8 cellular contexts compared by ENCODE assay signal in the genomic region with DNA sequence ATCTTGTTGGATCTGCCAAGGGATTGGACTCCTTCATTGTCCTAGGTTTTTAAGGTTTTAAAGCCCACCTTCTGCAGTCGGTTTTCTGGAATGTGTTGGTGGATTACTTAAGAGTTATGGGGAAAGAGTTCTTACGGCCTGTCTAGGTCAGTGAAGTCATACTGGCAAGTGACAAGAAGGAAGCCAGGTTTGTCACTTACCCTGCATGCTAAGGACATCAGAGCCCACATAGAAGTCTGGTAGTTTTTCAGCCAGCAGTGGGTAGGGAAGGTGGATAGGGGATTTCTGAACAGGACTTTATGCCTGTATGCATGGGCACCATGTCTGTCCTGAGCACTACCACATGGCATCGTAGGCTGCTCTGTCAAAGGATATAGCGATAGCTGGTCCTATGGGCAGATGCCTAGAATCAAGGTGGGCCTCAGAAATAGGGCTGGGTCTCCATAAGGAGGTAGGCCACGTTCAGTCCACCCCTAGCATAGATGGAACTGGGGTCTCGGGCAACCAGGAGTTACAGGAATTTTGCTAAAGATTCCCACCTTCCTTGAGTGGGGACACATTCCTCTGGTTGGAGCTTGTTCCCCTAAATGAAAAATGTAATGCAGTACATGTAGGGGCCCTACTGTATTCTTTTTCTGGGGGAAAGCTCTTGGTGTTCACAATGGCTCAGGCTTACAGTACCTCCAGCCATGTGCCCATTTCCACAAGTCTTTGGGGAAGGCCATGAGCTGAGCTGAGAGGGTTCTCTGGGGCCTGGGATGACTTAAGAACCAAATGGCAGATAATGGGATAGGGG. TPM values are rescaled to one million over a fixed set of nuclear protein-coding genes. Genes with fewer than 3 reads are reported as not detected.
DNase-seq lines count a peak whose midpoint lies in the region; ATAC-seq and TF ChIP-seq lines count a peak whose summit lies in the region.

No MANE protein-coding gene starts in this region.

- H3K4me3 ChIP-seq in IMR-90 (ENCODE audit: insufficient read depth, low read depth, low read length) (no peak overlapping the region), mesendoderm (ENCODE audit: low read length) (no peak overlapping the region), thyroid gland (replicated peaks in 1 of 3) (no peak overlapping the region)

- in situ Hi-C loops in IMR-90 (cut with MboI; ENCODE audit: low sequenced_read_pairs), result no loop called here

- H3K4me1 ChIP-seq in IMR-90 (ENCODE audit: control insufficient read depth, insufficient read depth, low read length) (peaks cover 17% of the 10 kb centered on the region), mesendoderm (ENCODE audit: control insufficient read depth, low read depth, low read length) (peaks cover 7% of the 10 kb centered on the region), thyroid gland (peaks cover 48 to 51% of the 10 kb centered on the region in 2 donors)

- no peaks in the 10 kb centered on the region for H3K27me3 Mint-ChIP-seq in Calu3 (ENCODE audit: unreplicated experiment)

- ATAC-seq in IMR-90 (ENCODE audit: low read depth) (no peak), GM18858 (IDR thresholded peaks at IDR 0.05; ENCODE audit: unreplicated experiment) (no peak)

- H3K36me3 ChIP-seq in IMR-90 (ENCODE audit: control insufficient read depth, insufficient read depth, low read length), result peaks cover 61% of the 10 kb centered on the region
- H3K36me3 ChIP-seq in mesendoderm (ENCODE audit: control insufficient read depth, insufficient read depth, low read length), result peaks cover 23% of the 10 kb centered on the region
- peaks cover 19 to 23% of the 10 kb centered on the region in 2 donors for H3K36me3 ChIP-seq in thyroid gland

- no peak for TF ChIP-seq POLR2A in IMR-90 (IDR thresholded peaks at IDR 0.05; ENCODE audit: low read depth, low read length)
- no peak for TF ChIP-seq POLR2A in thyroid gland (IDR thresholded peaks at IDR 0.05)

- H3K56ac ChIP-seq in IMR-90 (ENCODE audit: extremely low read depth, insufficient read depth, low read length) (no peak overlapping the region), mesendoderm (ENCODE audit: low read length) (peak overlapping the region; percentile 47)

- dilution Hi-C loops in IMR-90 (cut with HindIII; ENCODE audit: low sequenced_read_pairs, unreplicated experiment), result no loop called here

- H3K27ac Mint-ChIP-seq in Calu3 (ENCODE audit: unreplicated experiment), result peak overlapping the region; percentile 58

- no peak overlapping the region for H2AK5ac ChIP-seq in IMR-90 (ENCODE audit: low read depth, low read length)
- no peak overlapping the region for H2AK5ac ChIP-seq in mesendoderm (ENCODE audit: low read length)

- no peaks in the 10 kb centered on the region for H3K9me3 Mint-ChIP-seq in Calu3 (ENCODE audit: low read depth, unreplicated experiment)

- no peak overlapping the region for H3K18ac ChIP-seq in IMR-90 (ENCODE audit: low read depth, low read length)
- no peak overlapping the region for H3K18ac ChIP-seq in mesendoderm (ENCODE audit: low read length)

- no TSS peak for BruUV-seq in Calu3 (replicated peaks; lab: Mats Ljungman, UMichigan)
- no TSS peak for BruUV-seq in IMR-90 (replicated peaks; lab: Mats Ljungman, UMichigan)

- H3K9me3 ChIP-seq in IMR-90 (ENCODE audit: control insufficient read depth, insufficient read depth, low read length), result no peaks in the 10 kb centered on the region
- H3K9me3 ChIP-seq in thyroid gland, result no peaks in the 10 kb centered on the region

- H4K5ac ChIP-seq in IMR-90 (ENCODE audit: low read depth, low read length), result no peak overlapping the region
- H4K5ac ChIP-seq in mesendoderm (ENCODE audit: low read length), result no peak overlapping the region

- peaks cover 74% of the 10 kb centered on the region for H3K36me3 Mint-ChIP-seq in Calu3 (ENCODE audit: insufficient read depth, unreplicated experiment)

- H3K4me3 Mint-ChIP-seq in Calu3 (ENCODE audit: low read depth, unreplicated experiment), result no peak overlapping the region

- no peak overlapping the region for H4K91ac ChIP-seq in IMR-90 (ENCODE audit: insufficient read depth, low read depth, low read length)

- 0 out of 2 replicates have a peak overlapping the region, but pooled peaks have one; percentile 19 for H3K14ac ChIP-seq in IMR-90 (replicated peaks; ENCODE audit: low read depth, low read length)

- H4K20me1 ChIP-seq in IMR-90 (ENCODE audit: insufficient read depth, low read length), result peaks cover 84% of the 10 kb centered on the region

- H3K9ac ChIP-seq in IMR-90 (ENCODE audit: low read depth, low read length) (no peak overlapping the region), mesendoderm (ENCODE audit: low read length) (peak overlapping the region; percentile 96)

- peaks cover 21% of the 10 kb centered on the region for H3K79me2 ChIP-seq in mesendoderm (ENCODE audit: control insufficient read depth, insufficient read depth, low read length)

- H2AFZ ChIP-seq in IMR-90 (replicated peaks; ENCODE audit: low read length, poor library complexity), result no peak overlapping the region

- H4K8ac ChIP-seq in IMR-90 (ENCODE audit: low read depth in 2 of 2, low read length in 2 of 2) (peak overlapping the region in 1 of 2 experiments; percentile 31; a peak in 2 of 4 replicates), mesendoderm (ENCODE audit: low read depth, low read length) (no peak overlapping the region)

- H2BK5ac ChIP-seq in IMR-90 (ENCODE audit: low read depth, low read length, poor library complexity, severe bottlenecking) (peak overlapping the region; percentile 21), mesendoderm (ENCODE audit: low read length) (no peak overlapping the region)

- no peak overlapping the region for H3K27ac ChIP-seq in IMR-90 (ENCODE audit: insufficient read depth, low read length)
- H3K27ac ChIP-seq in mesendoderm (ENCODE audit: low read depth, low read length), result no peak overlapping the region
- peak overlapping the region in 1 of 3 donors; percentile 75 for H3K27ac ChIP-seq in thyroid gland

- TF ChIP-seq CTCF in Calu3 (IDR thresholded peaks at IDR 0.05; ENCODE audit: unreplicated experiment), result no peak
- TF ChIP-seq CTCF in IMR-90 (conservative IDR thresholded peaks at IDR 0.05; ENCODE audit: low read depth, low read length), result no peak
- TF ChIP-seq CTCF in thyroid gland (IDR thresholded peaks at IDR 0.05), result no peak

- H3K4me1 Mint-ChIP-seq in Calu3 (ENCODE audit: low read depth, unreplicated experiment), result peaks cover 9% of the 10 kb centered on the region

- H3K9me1 ChIP-seq in IMR-90 (ENCODE audit: insufficient read depth, low read length), result peaks cover 32% of the 10 kb centered on the region

- H2BK15ac ChIP-seq in IMR-90 (ENCODE audit: low read depth, low read length), result no peak overlapping the region
- H2BK15ac ChIP-seq in mesendoderm (replicated peaks; ENCODE audit: low read depth), result no peak overlapping the region

- no peak overlapping the region for H2BK20ac ChIP-seq in IMR-90 (ENCODE audit: low read depth, low read length)

- CTCF ChIA-PET in Calu3 (lab: Charles Lee) (no interaction called here), IMR-90 (lab: Yijun Ruan, JAX) (interaction anchor here (0.6 to 1.4 kb wide), 2 partner anchors 78 to 90 kb away, joined by 3 to 4 read pairs; no protein-coding TSS in a partner anchor)

- H3K79me1 ChIP-seq in IMR-90 (ENCODE audit: low read depth in 1 of 2, low read length in 2 of 2) (peaks cover 24 to 83% of the 10 kb centered on the region in 2 experiments), mesendoderm (ENCODE audit: low read length) (peaks cover 7% of the 10 kb centered on the region)

- H3K4ac ChIP-seq in IMR-90 (ENCODE audit: low read depth, low read length) (no peak overlapping the region), mesendoderm (ENCODE audit: low read depth, low read length) (no peak overlapping the region)

- TF ChIP-seq RAD21 in IMR-90 (IDR thresholded peaks at IDR 0.05; ENCODE audit: low read length), result no peak

- peak overlapping the region; percentile 11 for H3K23ac ChIP-seq in IMR-90 (ENCODE audit: low read depth, low read length)
- no peak overlapping the region for H3K23ac ChIP-seq in mesendoderm (ENCODE audit: low read length)

- WGBS in IMR-90 (ENCODE audit: extremely low coverage in 2 of 2, insufficient read length in 1 of 2), 2 experiments, result no CpG with 5 or more reads among the region's 6 CpGs
- no CpG with 5 or more reads among the region's 6 CpGs for WGBS in mesendoderm (ENCODE audit: extremely low coverage, insufficient coverage, low lambda C conversion rate)
- WGBS in thyroid gland, 2 donors, result 85 to 88% methylated on average over 6 of the region's 6 CpGs

- H3K27me3 ChIP-seq in IMR-90 (ENCODE audit: control insufficient read depth, insufficient read depth, low read length) (no peaks in the 10 kb centered on the region), mesendoderm (ENCODE audit: insufficient read depth, low read length, poor library complexity) (no peaks in the 10 kb centered on the region), thyroid gland (no peaks in the 10 kb centered on the region)

- intact Hi-C loops in Calu3 (cut with micrococcal nuclease; ENCODE audit: unreplicated experiment) (no loop called here), IMR-90 (cut with micrococcal nuclease) (no loop called here), thyroid gland (cut with DNase I) (no loop called here)

- POLR2A ChIA-PET in IMR-90 (lab: Charles Lee; ENCODE audit: unreplicated experiment), result no interaction called here

- DNase-seq in Calu3 (no peak), IMR-90 (no peak), mesendoderm (peak; percentile 52), COLO829 (ENCODE audit: low spot score) (no peak), thyroid gland (no peak), DMS153 (lab: John Stamatoyannopoulos, UW) (no peak)
- peak; percentile 76 for DNase-seq in activated CD8-positive, alpha-beta memory T cell treated with anti-CD3 and anti-CD28 coated beads, Interleukin-2, amount 50 U/mL, for 48 hours

- peak overlapping the region; percentile 56 for H2AK9ac ChIP-seq in IMR-90 (replicated peaks; ENCODE audit: low read depth, low read length, poor library complexity)

- H3K4me2 ChIP-seq in IMR-90 (ENCODE audit: low read depth, low read length) (no peak overlapping the region), mesendoderm (ENCODE audit: low read length) (peak overlapping the region; percentile 6)

- H2BK120ac ChIP-seq in IMR-90 (ENCODE audit: low read depth, low read length), result no peak overlapping the region
- no peak overlapping the region for H2BK120ac ChIP-seq in mesendoderm (ENCODE audit: low read depth, low read length)

RNA-seq across cellular contexts. Expression of a gene that starts 27.4 kb away (rescaled TPM):
- total RNA-seq in Calu3 (2022) (0.87 and 1.0 TPM in 2 replicates), IMR-90 (2012; rRNA removed) (27.2 and 30.8 TPM in 2 replicates), thyroid gland (10 to 100 TPM in 1 of 4 donors, 1 to 10 TPM in 3; 3.2 to 12.5 (median 6.5) TPM)
- 32.8 and 36.4 TPM in 2 replicates for polyA plus RNA-seq in IMR-90 (2012; rRNA removed)
- polyA plus RNA-seq in IMR-90 (2012; cell fraction: cytosol; rRNA removed), result 28.0 and 41.7 TPM in 2 replicates
- polyA plus RNA-seq in IMR-90 (2012; cell fraction: nucleus; rRNA removed; ENCODE audit: low replicate concordance), result 30.3 and 55.3 TPM in 2 replicates
- polyA plus RNA-seq in mesendoderm (2013, experiment 1 of 2), result 1.3 TPM
- polyA plus RNA-seq in mesendoderm (2013, experiment 2 of 2), result 1.9 TPM

RNA-seq across cellular contexts. Expression of a gene that starts 49.2 kb away (rescaled TPM):
- total RNA-seq in Calu3 (2022) (3.0 and 3.3 TPM in 2 replicates), IMR-90 (2012; rRNA removed) (0.56 and 0.72 TPM in 2 replicates), thyroid gland (10 to 100 TPM in 1 of 4 donors, 1 to 10 TPM in 3; 4.0 to 16.7 (median 7.8) TPM)
- polyA plus RNA-seq in IMR-90 (2012; rRNA removed), result 0.89 and 1.0 TPM in 2 replicates
- polyA plus RNA-seq in IMR-90 (2012; cell fraction: cytosol; rRNA removed), result 0.05 and 1.0 TPM in 2 replicates
- polyA plus RNA-seq in IMR-90 (2012; cell fraction: nucleus; rRNA removed; ENCODE audit: low replicate concordance), result 2.2 and 3.2 TPM in 2 replicates
- 1.1 TPM for polyA plus RNA-seq in mesendoderm (2013, experiment 1 of 2)
- 1.3 TPM for polyA plus RNA-seq in mesendoderm (2013, experiment 2 of 2)

Comparison
In these comparisons a context has a peak if more than half of its experiments do, and no peak if none do; other contexts are left out.
1. DNase-seq: peak in activated CD8-positive, alpha-beta memory T cell treated with anti-CD3 and anti-CD28 coated beads, Interleukin-2, amount 50 U/mL, for 48 hours (single experiment) and mesendoderm (single experiment); none in Calu3 (single experiment), IMR-90 (single experiment), COLO829 (single experiment), thyroid gland (0 of 2) and DMS153 (single experiment).